14 cellular contexts compared by ENCODE assay signal in genomic region chr20:47411161-47411560, GRCh38. TPM values are rescaled to one million over a fixed set of nuclear protein-coding genes. Genes with fewer than 3 reads are reported as not detected.
DNase-seq lines count a peak whose midpoint lies in the region; ATAC-seq and TF ChIP-seq lines count a peak whose summit lies in the region.
"Had no signal": no experiment of that assay in that cellular context is flagged by ENCODE, and none has a peak within 500 bp of the region (broad histone marks: within the 10 kb centered on the region; RNA-seq: fewer than 3 reads in every experiment).

No MANE protein-coding gene starts in this region.

- H3K27ac Mint-ChIP-seq in stimulated activated memory B cell treated with anti-CD40 and anti-IgM and Interleukin-4, amounts not matched to agents 10 μg/mL and 1 μg/mL and 100 μg/mL, for 72 hours = peak overlapping the region; percentile 99
- no peak overlapping the region for H3K27ac Mint-ChIP-seq in MCF 10A (ENCODE audit: low read depth, unreplicated experiment)
- H3K27ac Mint-ChIP-seq: natural killer cell; T-helper 1 cell treated with Interleukin-12 subunit alpha and Interleukin-12 subunit beta and Interleukin-4 antibody, amounts not matched to agents 30 μg/mL and 1 μg/mL, for 36 hours had no signal

- H3K4me1 Mint-ChIP-seq in stimulated activated memory B cell treated with anti-CD40 and anti-IgM and Interleukin-4, amounts not matched to agents 10 μg/mL and 1 μg/mL and 100 μg/mL, for 72 hours = peaks cover 82% of the 10 kb centered on the region
- H3K4me1 Mint-ChIP-seq in MCF 10A (ENCODE audit: insufficient read depth, unreplicated experiment) = no peaks in the 10 kb centered on the region

- H3K9ac ChIP-seq in SU-DHL-6 (ENCODE audit: low read length) = peak overlapping the region; percentile 86

- CTCF ChIA-PET in MCF 10A (lab: Yijun Ruan, JAX) = interaction anchor here (3.7 kb wide), 1 partner anchor 27 kb away, joined by 10 read pairs; no protein-coding TSS in a partner anchor

- peaks cover 78% of the 10 kb centered on the region for H3F3A ChIP-seq in SU-DHL-6 (ENCODE audit: insufficient read depth)

- no peaks in the 10 kb centered on the region for H3K27me3 Mint-ChIP-seq in stimulated activated memory B cell treated with anti-CD40 and anti-IgM and Interleukin-4, amounts not matched to agents 10 μg/mL and 1 μg/mL and 100 μg/mL, for 72 hours
- no peaks in the 10 kb centered on the region for H3K27me3 Mint-ChIP-seq in MCF 10A (ENCODE audit: insufficient read depth, unreplicated experiment)

- peak overlapping the region; percentile 97 for H3K4me3 Mint-ChIP-seq in stimulated activated memory B cell treated with anti-CD40 and anti-IgM and Interleukin-4, amounts not matched to agents 10 μg/mL and 1 μg/mL and 100 μg/mL, for 72 hours
- no peak overlapping the region for H3K4me3 Mint-ChIP-seq in MCF 10A (ENCODE audit: unreplicated experiment)
- H3K4me3 Mint-ChIP-seq: natural killer cell; T-helper 1 cell treated with Interleukin-12 subunit alpha and Interleukin-12 subunit beta and Interleukin-4 antibody, amounts not matched to agents 30 μg/mL and 1 μg/mL, for 36 hours had no signal

- TF ChIP-seq CTCF in GM06990 (IDR thresholded peaks at IDR 0.05; ENCODE audit: insufficient read depth, low read length, poor library complexity, severe bottlenecking) = no peak
- no peak for TF ChIP-seq CTCF in SU-DHL-6 (IDR thresholded peaks at IDR 0.05; ENCODE audit: insufficient read depth, low read length, poor library complexity, severe bottlenecking)
- TF ChIP-seq CTCF in MCF 10A (IDR thresholded peaks at IDR 0.05; ENCODE audit: unreplicated experiment) = no peak

- intact Hi-C loops in left ventricle myocardium superior (cut with micrococcal nuclease) (no loop called here), MCF 10A (cut with micrococcal nuclease) (no loop called here)

- no peak overlapping the region for H2AFZ ChIP-seq in SU-DHL-6 (ENCODE audit: low read depth, low read length, severe bottlenecking)

- no peak for DNase-seq in GM06990 (ENCODE audit: extremely low read depth, insufficient read length)
- DNase-seq in left ventricle myocardium superior = no peak
- no peak for DNase-seq in putamen (ENCODE audit: low spot score)
- DNase-seq in MCF 10A (ENCODE audit: unreplicated experiment) = no peak
- DNase-seq in NCI-H526 treated with DMSO at 0.1 percent for 48 hours (lab: John Stamatoyannopoulos, UW) = no peak
- DNase-seq: activated CD4-positive, alpha-beta T cell treated with anti-CD3 and anti-CD28 coated beads, Interleukin-2, amount 50 U/mL, for 1 hour; C1 segment of cervical spinal cord; cerebellar nuclear complex; natural killer cell; NCI-H2171 treated with DMSO at 0.1 percent for 48 hours had no signal

- H3K36me3 Mint-ChIP-seq in stimulated activated memory B cell treated with anti-CD40 and anti-IgM and Interleukin-4, amounts not matched to agents 10 μg/mL and 1 μg/mL and 100 μg/mL, for 72 hours = peaks cover 28% of the 10 kb centered on the region
- no peaks in the 10 kb centered on the region for H3K36me3 Mint-ChIP-seq in MCF 10A (ENCODE audit: insufficient read depth, unreplicated experiment)

- H3K4me3 ChIP-seq in GM06990 (replicated peaks; ENCODE audit: low read depth, low read length) (peak overlapping the region; percentile 94), SU-DHL-6 (ENCODE audit: insufficient read depth, low read length, poor library complexity, severe bottlenecking) (peak overlapping the region; percentile 73)

- H3K4me2 ChIP-seq in SU-DHL-6 (ENCODE audit: low read depth, low read length, poor library complexity, severe bottlenecking) = peak overlapping the region; percentile 87

- H3K9me3 Mint-ChIP-seq in stimulated activated memory B cell treated with anti-CD40 and anti-IgM and Interleukin-4, amounts not matched to agents 10 μg/mL and 1 μg/mL and 100 μg/mL, for 72 hours = peaks cover 3% of the 10 kb centered on the region
- no peaks in the 10 kb centered on the region for H3K9me3 Mint-ChIP-seq in MCF 10A (ENCODE audit: unreplicated experiment)
- H3K9me3 Mint-ChIP-seq: natural killer cell; T-helper 1 cell treated with Interleukin-12 subunit alpha and Interleukin-12 subunit beta and Interleukin-4 antibody, amounts not matched to agents 30 μg/mL and 1 μg/mL, for 36 hours had no signal

- peaks cover 59% of the 10 kb centered on the region for H3K79me2 ChIP-seq in SU-DHL-6 (ENCODE audit: insufficient read depth, low read length)

- BruUV-seq in MCF 10A (replicated peaks; lab: Mats Ljungman, UMichigan) = no TSS peak

- peaks cover 6% of the 10 kb centered on the region for H3K36me3 ChIP-seq in GM06990 (ENCODE audit: control insufficient read depth, insufficient read depth, low read length)
- H3K36me3 ChIP-seq in SU-DHL-6 (ENCODE audit: low read length) = peaks cover 3% of the 10 kb centered on the region

- H3K27me3 ChIP-seq in GM06990 (replicated peaks; ENCODE audit: control insufficient read depth, insufficient read depth, low read length) (no peaks in the 10 kb centered on the region), SU-DHL-6 (ENCODE audit: low read length) (no peaks in the 10 kb centered on the region)

- no peaks in the 10 kb centered on the region for H3K9me3 ChIP-seq in SU-DHL-6 (ENCODE audit: insufficient read depth, low read length)

- peak; percentile 79 for ATAC-seq in left ventricle myocardium superior
- no peak for ATAC-seq in stimulated activated memory B cell treated with anti-CD40 and anti-IgM and Interleukin-4, amounts not matched to agents 10 μg/mL and 1 μg/mL and 100 μg/mL, for 72 hours
- no peak for ATAC-seq in GM18909 (IDR thresholded peaks at IDR 0.05; ENCODE audit: poor library complexity, unreplicated experiment)
- ATAC-seq: natural killer cell had no signal

- no peaks in the 10 kb centered on the region for H3K9me2 ChIP-seq in SU-DHL-6 (replicated peaks; ENCODE audit: insufficient read depth, low read length)

- POLR2A ChIA-PET in MCF 10A (lab: Yijun Ruan, JAX) = interaction anchor here (1.3 kb wide), 1 partner anchor 21 kb away, joined by 4 read pairs; no protein-coding TSS in a partner anchor

- H3K27ac ChIP-seq in SU-DHL-6 (ENCODE audit: low read depth, low read length) = peak overlapping the region; percentile 99

- H4K20me1 ChIP-seq in SU-DHL-6 (ENCODE audit: low read depth, low read length) = no peaks in the 10 kb centered on the region

RNA-seq across cellular contexts. Expression of gene ZMYND8, which starts 54.7 kb away (rescaled TPM):
- total RNA-seq in left ventricle myocardium superior (40.1 TPM), MCF 10A (2022) (126 and 127 TPM in 2 replicates)
